ENCODE assay signal across 12 cellular contexts in the genomic region with DNA sequence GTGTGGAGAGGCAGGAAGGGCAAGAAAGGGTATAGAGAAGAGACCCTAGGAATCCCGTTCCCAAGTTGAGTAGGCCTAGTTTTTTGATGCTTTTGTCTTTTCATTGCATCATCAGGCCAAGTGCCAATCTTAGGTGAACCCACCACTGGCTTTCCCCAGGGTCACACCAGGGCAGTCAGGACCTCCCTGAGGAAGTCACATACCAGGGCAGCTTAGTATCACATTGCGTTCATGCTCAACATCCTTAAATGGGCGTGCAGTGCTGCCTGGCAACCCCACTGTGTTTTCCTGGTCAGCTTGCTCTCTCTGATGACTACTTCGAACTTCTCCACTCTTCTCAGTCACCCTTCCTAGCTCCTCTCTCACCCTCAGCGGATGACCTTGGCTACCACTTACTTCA. TPM values are rescaled to one million over a fixed set of nuclear protein-coding genes. Genes with fewer than 3 reads are reported as not detected.
A peak's percentile ranks its signal among the peaks of the same experiment; 100 is the strongest.
DNase-seq lines count a peak whose midpoint lies in the region; ATAC-seq and TF ChIP-seq lines count a peak whose summit lies in the region.
"Had no signal": no experiment of that assay in that cellular context is flagged by ENCODE, and none has a peak within 500 bp of the region (broad histone marks: within the 10 kb centered on the region; RNA-seq: fewer than 3 reads in every experiment).

No MANE protein-coding gene starts in this region.

- no peak overlapping the region for H3K4me3 Mint-ChIP-seq in HFFc6

- peak; percentile 61 for DNase-seq in AG04450 (ENCODE audit: low read depth, low spot score)
- DNase-seq in HFFc6: peak; percentile 91
- peak; percentile 70 for DNase-seq in astrocyte of the spinal cord (ENCODE audit: low read depth, low spot score)
- DNase-seq in kidney glomerular epithelial cell (lab: John Stamatoyannopoulos, UW): peak; percentile 68
- no peak for DNase-seq in germinal center (ENCODE audit: low spot score)
- no peak for DNase-seq in activated CD4-positive, alpha-beta T cell treated with anti-CD3 and anti-CD28 coated beads for 1 hour
- DNase-seq: amygdala, NCI-H187 treated with DMSO at 0.1 percent for 48 hours, small intestine, upper lobe of left lung had no signal

- H3K27ac Mint-ChIP-seq in HFFc6: no peak overlapping the region

- peaks cover 7% of the 10 kb centered on the region for H3K27me3 Mint-ChIP-seq in HFFc6 (ENCODE audit: insufficient read depth)

- TF ChIP-seq CTCF in AG04450 (IDR thresholded peaks at IDR 0.05; ENCODE audit: low read depth, low read length) (no peak), HFFc6 (IDR thresholded peaks at IDR 0.05) (no peak), astrocyte of the spinal cord (IDR thresholded peaks at IDR 0.05; ENCODE audit: low read depth, low read length) (no peak)

- in situ Hi-C loops in astrocyte of the spinal cord (cut with HindIII; ENCODE audit: low sequenced_read_pairs): no loop called here

- H3K9me3 Mint-ChIP-seq in HFFc6: no peaks in the 10 kb centered on the region

- peaks cover 14% of the 10 kb centered on the region for H3K4me1 Mint-ChIP-seq in HFFc6 (ENCODE audit: low read depth)

- H3K27ac ChIP-seq in AG04450 (ENCODE audit: low read depth, low read length): no peak overlapping the region
- H3K27ac ChIP-seq: upper lobe of left lung had no signal

- no peak overlapping the region for H3K4me3 ChIP-seq in AG04450 (ENCODE audit: low read depth, low read length)
- no peak overlapping the region for H3K4me3 ChIP-seq in astrocyte of the spinal cord (ENCODE audit: low read depth, low read length)
- H3K4me3 ChIP-seq: upper lobe of left lung had no signal

- ATAC-seq in GM21447 (IDR thresholded peaks at IDR 0.05; ENCODE audit: unreplicated experiment) (no peak), HG02798 (IDR thresholded peaks at IDR 0.05; ENCODE audit: poor library complexity, unreplicated experiment) (no peak)

- POLR2A ChIA-PET in AG04450 (lab: Yijun Ruan, JAX): interaction anchor here (0.7 to 1.5 kb wide), 3 partner anchors 19 to 197 kb away, joined by 3 read pairs; a partner anchor contains a TSS

- H3K27me3 ChIP-seq in AG04450 (ENCODE audit: control insufficient read depth, insufficient read depth, low read length): no peaks in the 10 kb centered on the region
- H3K27me3 ChIP-seq: upper lobe of left lung had no signal

- no peaks in the 10 kb centered on the region for H3K36me3 Mint-ChIP-seq in HFFc6 (ENCODE audit: low read depth)

- no peaks in the 10 kb centered on the region for H3K9me3 ChIP-seq in AG04450 (ENCODE audit: control insufficient read depth, insufficient read depth, low read length)
- H3K9me3 ChIP-seq: upper lobe of left lung had no signal

- CTCF ChIA-PET in AG04450 (lab: Charles Lee): interaction anchor here (0.6 to 10.4 kb wide), 9 partner anchors 11 to 248 kb away, joined by 3 to 290 read pairs (median 6); a partner anchor contains a TSS

RNA-seq across cellular contexts. Expression of a gene that starts 9.0 kb away (rescaled TPM):
- polyA plus RNA-seq in AG04450 (2011; rRNA removed): 9.9 and 10.2 TPM in 2 replicates
- polyA minus RNA-seq in AG04450 (2011; rRNA and poly(A)+ RNA removed): 10.4 and 13.4 TPM in 2 replicates
- 1 to 10 TPM; 1.3 to 2.4 (median 1.6) TPM for total RNA-seq in HFFc6 (2021; fragmentation: NEBNext Ultra II Directional; extraction: Animal tissue kit (Norgen Biotek cat#: 25700))

RNA-seq across cellular contexts. Expression of a gene that starts 18.7 kb away (rescaled TPM):
- 57.2 and 65.1 TPM in 2 replicates for polyA plus RNA-seq in AG04450 (2011; rRNA removed)
- 78.2 and 79.2 TPM in 2 replicates for polyA minus RNA-seq in AG04450 (2011; rRNA and poly(A)+ RNA removed)
- total RNA-seq in HFFc6 (2021; fragmentation: NEBNext Ultra II Directional; extraction: Animal tissue kit (Norgen Biotek cat#: 25700)): 10 to 100 TPM; 37.6 to 59.1 (median 44.2) TPM

RNA-seq across cellular contexts. Expression of a gene that starts 37.4 kb away (rescaled TPM):
- polyA plus RNA-seq in AG04450 (2011; rRNA removed): 0.04 and 0.05 TPM in 2 replicates
- not detected in 2 replicates for polyA minus RNA-seq in AG04450 (2011; rRNA and poly(A)+ RNA removed)
- total RNA-seq in HFFc6 (2021; fragmentation: NEBNext Ultra II Directional; extraction: Animal tissue kit (Norgen Biotek cat#: 25700)): under 1 TPM in 1 of 6 experiments, not detected in 5; 0.20 TPM

RNA-seq across cellular contexts. Expression of a gene that starts 41.1 kb away (rescaled TPM):
- polyA plus RNA-seq in AG04450 (2011; rRNA removed): 25.6 and 26.2 TPM in 2 replicates
- polyA minus RNA-seq in AG04450 (2011; rRNA and poly(A)+ RNA removed): 46.9 and 47.4 TPM in 2 replicates
- total RNA-seq in HFFc6 (2021; fragmentation: NEBNext Ultra II Directional; extraction: Animal tissue kit (Norgen Biotek cat#: 25700)): 100 to 1,000 TPM in 5 of 6 experiments, 10 to 100 TPM in 1; 52.6 to 119 (median 104) TPM

RNA-seq across cellular contexts. Expression of a gene that starts 45.6 kb away (rescaled TPM):
- 77.0 and 90.6 TPM in 2 replicates for polyA plus RNA-seq in AG04450 (2011; rRNA removed)
- 22.2 and 30.6 TPM in 2 replicates for polyA minus RNA-seq in AG04450 (2011; rRNA and poly(A)+ RNA removed)
- 10 to 100 TPM; 44.4 to 77.8 (median 53.4) TPM for total RNA-seq in HFFc6 (2021; fragmentation: NEBNext Ultra II Directional; extraction: Animal tissue kit (Norgen Biotek cat#: 25700))

Comparison
In these comparisons a context has a peak if more than half of its experiments do, and no peak if none do; other contexts are left out.
1. DNase-seq: peak in AG04450 (single experiment), HFFc6 (single experiment), astrocyte of the spinal cord (single experiment) and kidney glomerular epithelial cell (single experiment); none in germinal center (single experiment) and activated CD4-positive, alpha-beta T cell treated with anti-CD3 and anti-CD28 coated beads for 1 hour (single experiment).